In genomic region chr3:98371853-98372252, GRCh38 we compare ENCODE assay signal across 24 cellular contexts. TPM values are rescaled to one million over a fixed set of nuclear protein-coding genes. Genes with fewer than 3 reads are reported as not detected.
DNase-seq lines count a peak whose midpoint lies in the region; ATAC-seq, FAIRE-seq and TF ChIP-seq lines count a peak whose summit lies in the region.
"Had no signal": no experiment of that assay in that cellular context is flagged by ENCODE, and none has a peak within 500 bp of the region (broad histone marks: within the 10 kb centered on the region; RNA-seq: fewer than 3 reads in every experiment).

No MANE protein-coding gene starts in this region.

- no peak for TF ChIP-seq POLR2A in K562 (conservative IDR thresholded peaks at IDR 0.05)

- no peak overlapping the region for H2AFZ ChIP-seq in K562 (ENCODE audit: low read depth, low read length)

- H3K27ac Mint-ChIP-seq in activated naive CD4-positive, alpha-beta T cell treated with anti-CD3 and anti-CD28 coated beads, Interleukin-2, amount 50 U/mL, for 24 hours = peak overlapping the region; percentile 60
- no peak overlapping the region for H3K27ac Mint-ChIP-seq in activated naive CD4-positive, alpha-beta T cell treated with anti-CD3 and anti-CD28 coated beads, Interleukin-2, amount 10 ng/mL, durations not matched to agents 7 days and 5 days
- H3K27ac Mint-ChIP-seq in stimulated activated effector memory CD8-positive, alpha-beta T cell treated with anti-CD3 and anti-CD28 coated beads, Interleukin-12 subunit alpha, Interleukin-12 subunit beta, amount 100 ng/mL, for 72 hours = peak overlapping the region; percentile 6
- H3K27ac Mint-ChIP-seq: CD14-positive monocyte had no signal

- FAIRE-seq in K562 (lab: Jason Lieb, UNC) = no peak
- FAIRE-seq: A549, G401.6, GM12892, H1 had no signal

- TF ChIP-seq RAD21 in K562 (CRISPR knock-in tag; conservative IDR thresholded peaks at IDR 0.05 in 1 of 2, IDR thresholded peaks at IDR 0.05 in 1 of 2) = no peak

- POLR2A ChIA-PET in HEK293 (lab: Yijun Ruan, JAX) = no interaction called here
- POLR2A ChIA-PET in K562 (lab: Yijun Ruan, JAX) = no interaction called here

- CTCF ChIA-PET in activated naive CD4-positive, alpha-beta T cell treated with anti-CD3 and anti-CD28 coated beads, Interleukin-2, amount 10 ng/mL, durations not matched to agents 7 days and 5 days (lab: Charles Lee) = no interaction called here
- CTCF ChIA-PET in HEK293 (lab: Yijun Ruan, JAX) (no interaction called here), K562 (lab: Yijun Ruan, JAX; ENCODE audit: low intra/inter-chr PET ratio) (no interaction called here)

- TF ChIP-seq EP300 in K562 (IDR thresholded peaks at IDR 0.05; ENCODE audit: low read length) = no peak

- H3K4me1 ChIP-seq in HEK293 (ENCODE audit: control insufficient read depth, insufficient read depth, low read length) = no peaks in the 10 kb centered on the region
- no peaks in the 10 kb centered on the region for H3K4me1 ChIP-seq in K562 (replicated peaks in 1 of 2; ENCODE audit: control insufficient read depth in 2 of 2, insufficient read depth in 2 of 2, low read length in 2 of 2)
- H3K4me1 ChIP-seq: A549; BE2C; BLaER1 treated with 17β-estradiol and CSF1 and Interleukin-3, amounts not matched to agents 10 nM and 100 nM had no signal

- H3K27me3 Mint-ChIP-seq in activated naive CD4-positive, alpha-beta T cell treated with anti-CD3 and anti-CD28 coated beads, Interleukin-2, amount 50 U/mL, for 24 hours = peaks cover 1% of the 10 kb centered on the region
- H3K27me3 Mint-ChIP-seq in activated naive CD4-positive, alpha-beta T cell treated with anti-CD3 and anti-CD28 coated beads, Interleukin-2, amount 10 ng/mL, durations not matched to agents 7 days and 5 days = peaks cover 36% of the 10 kb centered on the region

- no peaks in the 10 kb centered on the region for H3K9me3 ChIP-seq in HEK293 (ENCODE audit: control insufficient read depth, insufficient read depth, low read depth, low read length)
- H3K9me3 ChIP-seq in K562 (replicated peaks; ENCODE audit: control insufficient read depth, insufficient read depth, low read depth, low read length) = no peaks in the 10 kb centered on the region
- H3K9me3 ChIP-seq: A549; BE2C; BLaER1 treated with 17β-estradiol and CSF1 and Interleukin-3, amounts not matched to agents 10 nM and 100 nM had no signal

- intact Hi-C loops in K562 (cut with micrococcal nuclease) = no loop called here

- H3K36me3 Mint-ChIP-seq in activated naive CD4-positive, alpha-beta T cell treated with anti-CD3 and anti-CD28 coated beads, Interleukin-2, amount 50 U/mL, for 24 hours = no peaks in the 10 kb centered on the region
- H3K36me3 Mint-ChIP-seq in activated naive CD4-positive, alpha-beta T cell treated with anti-CD3 and anti-CD28 coated beads, Interleukin-2, amount 10 ng/mL, durations not matched to agents 7 days and 5 days = no peaks in the 10 kb centered on the region
- no peaks in the 10 kb centered on the region for H3K36me3 Mint-ChIP-seq in stimulated activated effector memory CD8-positive, alpha-beta T cell treated with anti-CD3 and anti-CD28 coated beads, Interleukin-12 subunit alpha, Interleukin-12 subunit beta, amount 100 ng/mL, for 72 hours
- H3K36me3 Mint-ChIP-seq: CD14-positive monocyte had no signal

- BruUV-seq in K562 (replicated peaks; lab: Mats Ljungman, UMichigan) = no TSS peak

- H4K20me1 ChIP-seq in K562 (replicated peaks; ENCODE audit: control insufficient read depth, insufficient read depth, low read length) = no peaks in the 10 kb centered on the region
- H4K20me1 ChIP-seq: BLaER1 treated with 17β-estradiol and CSF1 and Interleukin-3, amounts not matched to agents 10 nM and 100 nM had no signal

- DNase-seq in activated naive CD4-positive, alpha-beta T cell treated with anti-CD3 and anti-CD28 coated beads, Interleukin-2, amount 10 ng/mL, durations not matched to agents 7 days and 5 days = no peak
- DNase-seq in K562 (ENCODE audit: extremely low read depth in 1 of 4, low spot score in 3 of 4) (no peak), HPDE6-E6E7 (ENCODE audit: extremely low spot score) (no peak)
- DNase-seq in stimulated activated effector memory CD8-positive, alpha-beta T cell treated with anti-CD3 and anti-CD28 coated beads, Interleukin-12 subunit alpha, Interleukin-12 subunit beta, amount 100 ng/mL, for 72 hours (ENCODE audit: low spot score in 2 of 2) = no peak
- no peak for DNase-seq in stimulated activated CD4-positive, alpha-beta T cell treated with anti-CD3 and anti-CD28 coated beads, Interleukin-2, amount 100 ng/mL, for 48 hours
- DNase-seq: 8988T; ACHN; AML-193; BE2C; Calu3; CD4-positive, alpha-beta memory T cell; COR-L47; DMS153; DND-41; H7; HCEC 1CT had no signal

- H3K9ac ChIP-seq in K562 (ENCODE audit: insufficient read depth in 1 of 2, low read depth in 2 of 2, low read length in 2 of 2) = no peak overlapping the region
- H3K9ac ChIP-seq: BLaER1 treated with 17β-estradiol and CSF1 and Interleukin-3, amounts not matched to agents 10 nM and 100 nM had no signal

- H3K36me3 ChIP-seq in HEK293 (ENCODE audit: control insufficient read depth in 2 of 2, insufficient read depth in 1 of 2, low read length in 2 of 2) (no peaks in the 10 kb centered on the region), K562 (ENCODE audit: control insufficient read depth, insufficient read depth, low read length) (no peaks in the 10 kb centered on the region)
- H3K36me3 ChIP-seq: BE2C; BLaER1 treated with 17β-estradiol and CSF1 and Interleukin-3, amounts not matched to agents 10 nM and 100 nM had no signal

- no peak for ATAC-seq in K562
- no peak for ATAC-seq in stimulated activated effector memory CD8-positive, alpha-beta T cell treated with anti-CD3 and anti-CD28 coated beads, Interleukin-12 subunit alpha, Interleukin-12 subunit beta, amount 100 ng/mL, for 72 hours
- ATAC-seq: A549 had no signal

- no peaks in the 10 kb centered on the region for H3K9me1 ChIP-seq in K562 (ENCODE audit: control insufficient read depth, insufficient read depth, low read length)

- H3K4me1 Mint-ChIP-seq in activated naive CD4-positive, alpha-beta T cell treated with anti-CD3 and anti-CD28 coated beads, Interleukin-2, amount 50 U/mL, for 24 hours = no peaks in the 10 kb centered on the region
- peaks cover 3% of the 10 kb centered on the region for H3K4me1 Mint-ChIP-seq in activated naive CD4-positive, alpha-beta T cell treated with anti-CD3 and anti-CD28 coated beads, Interleukin-2, amount 10 ng/mL, durations not matched to agents 7 days and 5 days
- H3K4me1 Mint-ChIP-seq in stimulated activated effector memory CD8-positive, alpha-beta T cell treated with anti-CD3 and anti-CD28 coated beads, Interleukin-12 subunit alpha, Interleukin-12 subunit beta, amount 100 ng/mL, for 72 hours = peaks cover 7% of the 10 kb centered on the region
- H3K4me1 Mint-ChIP-seq: CD14-positive monocyte had no signal

- no peaks in the 10 kb centered on the region for H3K27me3 ChIP-seq in K562 (ENCODE audit: control insufficient read depth in 2 of 2, insufficient read depth in 2 of 2, low read length in 2 of 2)
- H3K27me3 ChIP-seq: BE2C; BLaER1 treated with 17β-estradiol and CSF1 and Interleukin-3, amounts not matched to agents 10 nM and 100 nM had no signal

- TF ChIP-seq CTCF in HEK293 (tag by site-specific recombination; IDR thresholded peaks at IDR 0.05) (no peak), K562 (IDR thresholded peaks at IDR 0.05 in 2 of 3, conservative IDR thresholded peaks at IDR 0.05 in 1 of 3; ENCODE audit: insufficient read depth in 2 of 3, low read depth in 1 of 3, low read length in 3 of 3) (no peak)

- H3K4me3 Mint-ChIP-seq in activated naive CD4-positive, alpha-beta T cell treated with anti-CD3 and anti-CD28 coated beads, Interleukin-2, amount 50 U/mL, for 24 hours = no peak overlapping the region
- H3K4me3 Mint-ChIP-seq in activated naive CD4-positive, alpha-beta T cell treated with anti-CD3 and anti-CD28 coated beads, Interleukin-2, amount 10 ng/mL, durations not matched to agents 7 days and 5 days = no peak overlapping the region
- H3K4me3 Mint-ChIP-seq in stimulated activated effector memory CD8-positive, alpha-beta T cell treated with anti-CD3 and anti-CD28 coated beads, Interleukin-12 subunit alpha, Interleukin-12 subunit beta, amount 100 ng/mL, for 72 hours = no peak overlapping the region
- H3K4me3 Mint-ChIP-seq: CD14-positive monocyte; CD4-positive, alpha-beta memory T cell had no signal

- no peak overlapping the region for H3K4me3 ChIP-seq in HEK293 (ENCODE audit: low read depth, low read length)
- H3K4me3 ChIP-seq in K562 = no peak overlapping the region
- H3K4me3 ChIP-seq: A549; BLaER1 treated with 17β-estradiol and CSF1 and Interleukin-3, amounts not matched to agents 10 nM and 100 nM had no signal

- in situ Hi-C loops in K562 (cut with MboI) = no loop called here

- no peak overlapping the region for H3K4me2 ChIP-seq in K562 (ENCODE audit: insufficient read depth, low read length)
- H3K4me2 ChIP-seq: A549; BLaER1 treated with 17β-estradiol and CSF1 and Interleukin-3, amounts not matched to agents 10 nM and 100 nM had no signal

- no peaks in the 10 kb centered on the region for H3K79me2 ChIP-seq in K562 (ENCODE audit: control insufficient read depth, insufficient read depth, low read length)

- H3K9me3 Mint-ChIP-seq in activated naive CD4-positive, alpha-beta T cell treated with anti-CD3 and anti-CD28 coated beads, Interleukin-2, amount 50 U/mL, for 24 hours = no peaks in the 10 kb centered on the region
- no peaks in the 10 kb centered on the region for H3K9me3 Mint-ChIP-seq in activated naive CD4-positive, alpha-beta T cell treated with anti-CD3 and anti-CD28 coated beads, Interleukin-2, amount 10 ng/mL, durations not matched to agents 7 days and 5 days
- no peaks in the 10 kb centered on the region for H3K9me3 Mint-ChIP-seq in stimulated activated effector memory CD8-positive, alpha-beta T cell treated with anti-CD3 and anti-CD28 coated beads, Interleukin-12 subunit alpha, Interleukin-12 subunit beta, amount 100 ng/mL, for 72 hours

- H3K27ac ChIP-seq in HEK293 (ENCODE audit: extremely low read depth, low read depth, low read length) (no peak overlapping the region), K562 (ENCODE audit: extremely low read depth, low read depth, low read length) (no peak overlapping the region)
- H3K27ac ChIP-seq: A549; BLaER1 treated with 17β-estradiol and CSF1 and Interleukin-3, amounts not matched to agents 10 nM and 100 nM had no signal

RNA-seq across cellular contexts. Expression of gene OR5K4, which starts 18.2 kb away (rescaled TPM):
- not detected in 2 replicates for total RNA-seq in K562 (2011; cell fraction: chromatin; rRNA removed; ENCODE audit: low replicate concordance)
- total RNA-seq in K562 (2011; cell fraction: nucleolus; rRNA removed) = not detected in 2 replicates
- not detected in 2 replicates for total RNA-seq in K562 (2011; cell fraction: nucleoplasm; rRNA removed)
- not detected in 2 replicates for total RNA-seq in K562 (2014; rRNA removed)
- not detected in 2 replicates for total RNA-seq in K562 (2014; rRNA removed; fragmentation: Illumina TruSeq; extraction: Trizol)
- not detected in 2 replicates for total RNA-seq in K562 (2015; rRNA removed; fragmentation: Illumina TruSeq; extraction: Trizol)
- not detected in 2 replicates for total RNA-seq in K562 (2021)
- not detected in 2 replicates for polyA plus RNA-seq in K562 (2011; rRNA removed)
- not detected in 2 replicates for polyA plus RNA-seq in K562 (2011; cell fraction: cytosol; rRNA removed)
- polyA plus RNA-seq in K562 (2011; cell fraction: nucleus; rRNA removed) = not detected in 2 replicates
- not detected in 2 replicates for polyA plus RNA-seq in K562 (2012)
- not detected in 2 replicates for polyA plus RNA-seq in K562 (2014; fragmentation: Illumina TruSeq; extraction: Trizol)
- not detected for polyA plus RNA-seq in K562 (2014; fragmentation: Nextera tagmentation; extraction: Ambion mirVana)
- polyA plus RNA-seq in K562 (2014; rRNA removed) = not detected in 2 replicates
- not detected in 2 replicates for polyA minus RNA-seq in K562 (2011; rRNA and poly(A)+ RNA removed)
- not detected in 2 replicates for polyA minus RNA-seq in K562 (2011; cell fraction: cytosol; rRNA and poly(A)+ RNA removed)
- not detected in 2 replicates for polyA minus RNA-seq in K562 (2011; cell fraction: nucleus; rRNA and poly(A)+ RNA removed)
- total RNA-seq: Calu3; CD4-positive, alpha-beta memory T cell; H1; H7 had no signal
- polyA plus RNA-seq: A549; CD14-positive monocyte; CD4-positive, alpha-beta memory T cell; H1 had no signal

RNA-seq across cellular contexts. Expression of gene OR5K3, which starts 18.6 kb away (rescaled TPM):
- not detected in 2 replicates for total RNA-seq in K562 (2011; cell fraction: chromatin; rRNA removed; ENCODE audit: low replicate concordance)
- not detected in 2 replicates for total RNA-seq in K562 (2011; cell fraction: nucleolus; rRNA removed)
- not detected in 2 replicates for total RNA-seq in K562 (2011; cell fraction: nucleoplasm; rRNA removed)
- total RNA-seq in K562 (2014; rRNA removed) (not detected in 2 replicates), K562 (2014; rRNA removed; fragmentation: Illumina TruSeq; extraction: Trizol) (not detected in 2 replicates), K562 (2015; rRNA removed; fragmentation: Illumina TruSeq; extraction: Trizol) (not detected in 2 replicates), K562 (2021) (not detected in 2 replicates)
- polyA plus RNA-seq in K562 (2011; rRNA removed) (not detected in 2 replicates), K562 (2014; fragmentation: Illumina TruSeq; extraction: Trizol) (not detected in 2 replicates), K562 (2014; fragmentation: Nextera tagmentation; extraction: Ambion mirVana) (not detected), K562 (2014; rRNA removed) (not detected in 2 replicates)
- not detected in 2 replicates for polyA plus RNA-seq in K562 (2011; cell fraction: cytosol; rRNA removed)
- polyA plus RNA-seq in K562 (2011; cell fraction: nucleus; rRNA removed) = not detected in 2 replicates
- not detected in 2 replicates for polyA plus RNA-seq in K562 (2012)
- not detected in 2 replicates for polyA minus RNA-seq in K562 (2011; rRNA and poly(A)+ RNA removed)
- polyA minus RNA-seq in K562 (2011; cell fraction: cytosol; rRNA and poly(A)+ RNA removed) = not detected in 2 replicates
- polyA minus RNA-seq in K562 (2011; cell fraction: nucleus; rRNA and poly(A)+ RNA removed) = not detected in 2 replicates
- total RNA-seq: Calu3; CD4-positive, alpha-beta memory T cell; H1; H7 had no signal
- polyA plus RNA-seq: A549; CD14-positive monocyte; CD4-positive, alpha-beta memory T cell; H1 had no signal
